Comparison of ENCODE assay signal across 8 cellular contexts in the genomic region with DNA sequence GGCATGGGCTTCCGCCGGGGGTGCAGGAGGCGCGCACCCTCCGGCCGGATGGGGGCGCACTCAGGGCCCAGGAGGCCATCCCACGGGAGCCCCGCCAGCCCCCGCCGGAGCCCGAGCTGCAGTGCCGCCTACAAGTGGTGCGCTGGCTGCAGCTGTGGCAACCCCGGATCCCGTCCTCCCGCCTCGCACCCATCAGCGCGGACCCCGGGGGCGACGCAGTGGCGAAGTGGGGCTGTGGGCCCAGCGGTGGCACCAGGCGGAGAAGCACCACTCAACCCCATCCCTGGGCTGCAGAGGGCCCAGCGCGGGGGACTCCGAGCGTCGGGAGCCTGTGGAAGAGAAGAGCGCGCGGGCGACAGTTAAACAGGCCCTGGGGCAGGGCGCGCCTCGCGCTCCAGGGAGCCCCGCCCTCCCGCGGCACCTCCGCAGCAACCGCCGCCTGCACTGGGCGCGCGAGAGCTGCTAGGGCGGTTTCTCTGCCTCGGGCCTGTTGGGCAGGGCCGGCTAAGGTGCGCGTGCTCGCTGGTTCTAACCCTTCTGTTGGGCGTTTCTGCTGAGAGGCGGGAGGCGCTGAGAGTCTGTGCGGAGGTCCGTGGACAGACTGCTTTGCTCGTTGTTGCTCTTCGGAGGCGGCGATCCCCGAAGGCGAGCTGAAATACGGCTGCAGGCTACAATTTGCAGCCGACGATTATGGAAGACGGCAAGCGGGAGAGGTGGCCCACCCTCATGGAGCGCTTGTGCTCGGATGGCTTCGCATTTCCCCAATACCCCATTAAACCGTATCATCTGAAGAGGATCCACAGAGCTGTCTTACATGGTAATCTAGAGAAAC. TPM values are rescaled to one million over a fixed set of nuclear protein-coding genes. Genes with fewer than 3 reads are reported as not detected.
A peak's percentile ranks its signal among the peaks of the same experiment; 100 is the strongest.
DNase-seq lines count a peak whose midpoint lies in the region; ATAC-seq and TF ChIP-seq lines count a peak whose summit lies in the region.
"Not testable (repeated sequence)": the region's sequence is repeated elsewhere in the genome, so short reads cannot be mapped to it uniquely, and the experiment has no call there.

A gene (plus strand): TSS at position 104 of the 832 bp plus-strand sequence. CDS start 587 bp downstream, at position 691.

- H3K9me3 ChIP-seq in psoas muscle = not testable (repeated sequence)

- not testable (repeated sequence) for H3K27me3 ChIP-seq in psoas muscle (ENCODE audit: insufficient read depth in 3 of 3, low read length in 2 of 3)

- H3K4me3 ChIP-seq in GM12865 (ENCODE audit: low read depth, low read length) = peak within 1 kb of the TSS; percentile 76
- H3K4me3 ChIP-seq in cardiac fibroblast (replicated peaks in 1 of 2; ENCODE audit: low read depth in 2 of 2, low read length in 2 of 2) = peak within 1 kb of the TSS; percentile 62 to 67
- H3K4me3 ChIP-seq in iPS-11a (ENCODE audit: low read depth, low read length) = peak within 1 kb of the TSS; percentile 65
- H3K4me3 ChIP-seq in psoas muscle = peak within 1 kb of the TSS; percentile 81

- intact Hi-C loops in psoas muscle (cut with DNase I) = not testable (repeated sequence)

- peak; percentile 60 for TF ChIP-seq CTCF in GM12865 (IDR thresholded peaks at IDR 0.05; ENCODE audit: insufficient read depth, low read depth, low read length, missing control alignments)
- TF ChIP-seq CTCF in cardiac fibroblast (IDR thresholded peaks at IDR 0.05; ENCODE audit: low read depth, low read length) = peak; percentile 27
- TF ChIP-seq CTCF in psoas muscle (IDR thresholded peaks at IDR 0.05) = peak; percentile 40

- not testable (repeated sequence) for H3K36me3 ChIP-seq in psoas muscle (ENCODE audit: insufficient read depth in 1 of 2, low read depth in 1 of 2)

- peak; percentile 90 to 93 (median 90) for ATAC-seq in psoas muscle

- peak; percentile 93 for DNase-seq in GM12865 (ENCODE audit: low read depth)
- DNase-seq in H4 (ENCODE audit: low spot score) = peak; percentile 70
- peak; percentile 47 for DNase-seq in HuH-7 (ENCODE audit: low spot score)
- DNase-seq in activated CD4-positive, alpha-beta T cell treated with anti-CD3 and anti-CD28 coated beads for 48 hours = peak; percentile 90
- DNase-seq in cardiac fibroblast (ENCODE audit: low read depth in 2 of 2) = peak; percentile 81 to 82
- DNase-seq in psoas muscle = peak; percentile 84 to 91

- peak within 1 kb of the TSS; percentile 85 for H3K27ac ChIP-seq in psoas muscle
- H3K27ac ChIP-seq in temporal lobe (ENCODE audit: low read depth, low read length) = peak within 1 kb of the TSS; percentile 94

- H3K4me1 ChIP-seq in psoas muscle = not testable (repeated sequence)

- WGBS in psoas muscle, 3 donors = 0 to 1% (median 0%) methylated on average over 38 to 53 of the region's 74 CpGs

RNA-seq across cellular contexts. Expression of the gene that starts here (rescaled TPM):
- 2.5 and 4.2 TPM in 2 replicates for total RNA-seq in H4 (2014; rRNA removed; shearing (Covaris generic))
- total RNA-seq in psoas muscle = 1 to 10 TPM; 1.6 to 4.6 (median 2.7) TPM
- 1 to 10 TPM in 1 of 3 donors, under 1 TPM in 2; 0.24 to 1.3 (median 0.91) TPM for polyA plus RNA-seq in psoas muscle
- 258 TPM for total RNA-seq in temporal lobe

Comparison
In these comparisons a context has a peak if more than half of its experiments do, and no peak if none do; other contexts are left out.
1. Peak in every context shown above with its lines: DNase-seq, ATAC-seq, H3K4me3 ChIP-seq and H3K27ac ChIP-seq.
2. RNA of the gene that starts here (total RNA-seq): 258 TPM in temporal lobe (single experiment); 2.5 to 4.2 TPM in H4 and 1.6 to 4.6 TPM in psoas muscle; every median in the first group is over 10 times any median in the second.